In genomic region chr9:134182554-134183219, GRCh38 we compare ENCODE assay signal across 13 cellular contexts. TPM values are rescaled to one million over a fixed set of nuclear protein-coding genes. Genes with fewer than 3 reads are reported as not detected.
DNase-seq lines count a peak whose midpoint lies in the region; ATAC-seq and TF ChIP-seq lines count a peak whose summit lies in the region.
"Had no signal": no experiment of that assay in that cellular context is flagged by ENCODE, and none has a peak within 500 bp of the region (broad histone marks: within the 10 kb centered on the region; RNA-seq: fewer than 3 reads in every experiment).

No MANE protein-coding gene starts in this region.

- H3K36me3 Mint-ChIP-seq in chondrocyte (ENCODE audit: low read depth), result no peaks in the 10 kb centered on the region

- no peaks in the 10 kb centered on the region for H3K27me3 Mint-ChIP-seq in chondrocyte (ENCODE audit: low read depth)

- H4K20me1 ChIP-seq in PC-3 (ENCODE audit: low read length), result no peaks in the 10 kb centered on the region

- DNase-seq in Right ventricle myocardium superior, result no peak
- DNase-seq in left ventricle myocardium inferior, result no peak
- DNase-seq in chondrocyte (ENCODE audit: low spot score), result peak; percentile 57
- no peak for DNase-seq in lung (ENCODE audit: low spot score)
- no peak for DNase-seq in PC-3
- DNase-seq in NCI-H2107 treated with DMSO at 0.1 percent for 48 hours (lab: John Stamatoyannopoulos, UW; ENCODE audit: unreplicated experiment), result no peak
- DNase-seq in activated CD4-positive, CD25-positive, alpha-beta regulatory T cell treated with anti-CD3 and anti-CD28 coated beads, Interleukin-2, amount 50 U/mL, for 72 hours, result no peak
- DNase-seq: BE2C, Karpas-422 had no signal

- H3K27me3 ChIP-seq in left ventricle myocardium inferior (ENCODE audit: low read depth), result peaks cover 18% of the 10 kb centered on the region
- H3K27me3 ChIP-seq in lung (ENCODE audit: control insufficient read depth, insufficient read depth), result no peaks in the 10 kb centered on the region
- no peaks in the 10 kb centered on the region for H3K27me3 ChIP-seq in PC-3 (ENCODE audit: low read length)
- H3K27me3 ChIP-seq: BE2C had no signal

- no peaks in the 10 kb centered on the region for H3F3A ChIP-seq in PC-3 (ENCODE audit: low read length, unreplicated experiment)

- POLR2A ChIA-PET in PC-3 (lab: Charles Lee; ENCODE audit: unreplicated experiment), result no interaction called here

- H3K4me3 ChIP-seq in left ventricle myocardium inferior (no peak overlapping the region), lung (no peak overlapping the region), PC-3 (ENCODE audit: low read length) (no peak overlapping the region)
- H3K4me3 ChIP-seq: coronary artery, tibial artery had no signal

- no peaks in the 10 kb centered on the region for H3K9me3 Mint-ChIP-seq in chondrocyte (ENCODE audit: low read depth)

- no peak overlapping the region for H3K27ac ChIP-seq in left ventricle myocardium inferior (replicated peaks)
- no peak overlapping the region for H3K27ac ChIP-seq in lung (ENCODE audit: low read depth in 1 of 2, low read length in 1 of 2)
- no peak overlapping the region for H3K27ac ChIP-seq in PC-3 (ENCODE audit: low read length)
- H3K27ac ChIP-seq: coronary artery, tibial artery had no signal

- no peak overlapping the region for H3K27ac Mint-ChIP-seq in chondrocyte (ENCODE audit: unreplicated experiment)

- CTCF ChIA-PET in PC-3 (lab: Charles Lee), result no interaction called here

- ATAC-seq in Right ventricle myocardium superior (ENCODE audit: poor library complexity) (peak; percentile 45), lung (ENCODE audit: insufficient read depth, low FRiP score) (peak; percentile 66), PC-3 (no peak), HG02610 (IDR thresholded peaks at IDR 0.05; ENCODE audit: unreplicated experiment) (no peak)

- BruUV-seq in PC-3 (replicated peaks; lab: Mats Ljungman, UMichigan), result no TSS peak

- no peaks in the 10 kb centered on the region for H3K36me3 ChIP-seq in left ventricle myocardium inferior
- no peaks in the 10 kb centered on the region for H3K36me3 ChIP-seq in lung (ENCODE audit: control insufficient read depth in 2 of 2, insufficient read depth in 2 of 2, low read length in 2 of 2)
- H3K36me3 ChIP-seq in PC-3 (ENCODE audit: low read depth, low read length), result no peaks in the 10 kb centered on the region
- H3K36me3 ChIP-seq: BE2C, tibial artery had no signal

- no peak overlapping the region for H3K4me2 ChIP-seq in PC-3 (ENCODE audit: low read length)

- H3K9me2 ChIP-seq in PC-3 (replicated peaks; ENCODE audit: low read length), result no peaks in the 10 kb centered on the region

- H3K9me3 ChIP-seq in left ventricle myocardium inferior (replicated peaks) (no peaks in the 10 kb centered on the region), lung (ENCODE audit: control insufficient read depth in 2 of 2, insufficient read depth in 1 of 2, low read length in 1 of 2) (no peaks in the 10 kb centered on the region), PC-3 (ENCODE audit: low read length) (no peaks in the 10 kb centered on the region)
- H3K9me3 ChIP-seq: BE2C, tibial artery had no signal

- H3K4me1 ChIP-seq in left ventricle myocardium inferior (peaks cover 15% of the 10 kb centered on the region), lung (ENCODE audit: control insufficient read depth in 2 of 2, insufficient read depth in 2 of 2, low read length in 2 of 2) (no peaks in the 10 kb centered on the region), PC-3 (ENCODE audit: insufficient read depth, low read length) (no peaks in the 10 kb centered on the region)
- H3K4me1 ChIP-seq: BE2C had no signal

- H3K4me1 Mint-ChIP-seq in chondrocyte (ENCODE audit: low read depth), result peaks cover 10% of the 10 kb centered on the region

- H3K9ac ChIP-seq in PC-3 (ENCODE audit: low read length), result no peak overlapping the region

- intact Hi-C loops in Right ventricle myocardium superior (cut with DNase I) (no loop called here), left ventricle myocardium inferior (cut with micrococcal nuclease) (no loop called here), PC-3 (cut with micrococcal nuclease) (no loop called here)

- no peak for TF ChIP-seq CTCF in left ventricle myocardium inferior (IDR thresholded peaks at IDR 0.05; ENCODE audit: borderline replicate concordance)
- TF ChIP-seq CTCF in chondrocyte (IDR thresholded peaks at IDR 0.05), result no peak
- no peak for TF ChIP-seq CTCF in lung (IDR thresholded peaks at IDR 0.05; ENCODE audit: control extremely low read depth, extremely low read depth)
- no peak for TF ChIP-seq CTCF in PC-3 (conservative IDR thresholded peaks at IDR 0.05; ENCODE audit: low read depth, low read length)

- WGBS in lung, 2 donors, result 94 to 97% methylated on average over 4 of the region's 4 CpGs

- no peak overlapping the region for H3K4me3 Mint-ChIP-seq in chondrocyte (ENCODE audit: unreplicated experiment)

- H2AFZ ChIP-seq in PC-3 (ENCODE audit: low read length), result no peak overlapping the region

- no peaks in the 10 kb centered on the region for H3K79me2 ChIP-seq in PC-3 (ENCODE audit: low read length)

RNA-seq across cellular contexts. Expression of gene RNU6ATAC, which starts 18.3 kb away (rescaled TPM):
- total RNA-seq in Right ventricle myocardium superior, result 351 TPM
- total RNA-seq in left ventricle myocardium inferior, result 157 TPM
- total RNA-seq in chondrocyte, result 27.7 to 40.8 TPM (median 32.9 TPM) in 3 replicates
- 10 to 100 TPM in 1 of 2 donors, not detected in 1; 95.6 TPM for total RNA-seq in lung
- polyA plus RNA-seq in lung, result not detected
- total RNA-seq in PC-3 (2014; rRNA removed), result not detected in 2 replicates
- total RNA-seq: renal cortical epithelial cell had no signal

RNA-seq across cellular contexts. Expression of gene WDR5, which starts 46.8 kb away (rescaled TPM):
- total RNA-seq in Right ventricle myocardium superior (17.5 TPM), left ventricle myocardium inferior (17.7 TPM), chondrocyte (22.2 to 24.2 TPM (median 23.9 TPM) in 3 replicates), lung (10 to 100 TPM; 15.7 to 27.3 TPM), PC-3 (2014; rRNA removed) (29.1 and 35.7 TPM in 2 replicates)
- 10 to 100 TPM; 19.7 to 23.6 TPM for polyA plus RNA-seq in lung

Comparison
In these comparisons a context has a peak if more than half of its experiments do, and no peak if none do; other contexts are left out.
1. ATAC-seq: peak in Right ventricle myocardium superior (single experiment) and lung (single experiment); none in PC-3 (single experiment) and HG02610 (single experiment).